1 cellular context compared by ENCODE assay signal in the genomic region with DNA sequence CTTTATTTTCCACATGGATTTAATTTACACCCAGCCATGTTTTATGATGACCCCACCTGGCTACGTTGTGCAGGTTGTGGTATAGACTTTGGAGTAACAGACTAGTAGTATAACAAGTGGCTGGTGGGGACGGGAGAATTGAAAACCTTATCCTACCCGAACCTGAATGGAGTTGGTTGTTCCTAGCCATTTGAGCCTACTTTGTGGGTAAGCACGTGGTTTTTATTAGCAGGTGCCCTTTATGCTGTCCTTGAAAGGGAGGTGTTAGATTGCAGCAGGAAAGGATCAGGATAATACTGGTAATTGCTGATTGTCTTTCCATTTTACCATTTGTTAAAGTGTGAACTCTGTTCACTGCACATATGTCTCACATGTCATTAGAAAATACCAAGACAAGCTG.
TF ChIP-seq lines count a peak whose summit lies in the region.

No MANE protein-coding gene starts in this region.

TF ChIP-seq in WTC11, 78 proteins besides CTCF, POLR2A, EP300 and RAD21 (continued from another document):
- TF ChIP-seq PREB (CRISPR knock-in tag; IDR thresholded peaks at IDR 0.05; ENCODE audit: borderline replicate concordance) (no peak), ZNF423 (CRISPR knock-in tag; IDR thresholded peaks at IDR 0.05) (no peak), AR (CRISPR knock-in tag; IDR thresholded peaks at IDR 0.05) (no peak), MXD4 (CRISPR knock-in tag; IDR thresholded peaks at IDR 0.05; ENCODE audit: borderline replicate concordance) (no peak), ZNF671 (CRISPR knock-in tag; IDR thresholded peaks at IDR 0.05) (no peak)
